In genomic region chr3:136296960-136297359, GRCh38 we compare ENCODE assay signal across 15 cellular contexts. TPM values are rescaled to one million over a fixed set of nuclear protein-coding genes. Genes with fewer than 3 reads are reported as not detected.
A peak's percentile ranks its signal among the peaks of the same experiment; 100 is the strongest.
DNase-seq lines count a peak whose midpoint lies in the region; TF ChIP-seq lines count a peak whose summit lies in the region.
"Had no signal": no experiment of that assay in that cellular context is flagged by ENCODE, and none has a peak within 500 bp of the region (broad histone marks: within the 10 kb centered on the region; RNA-seq: fewer than 3 reads in every experiment).

No MANE protein-coding gene starts in this region.

- H3K27me3 Mint-ChIP-seq in endodermal cell (ENCODE audit: insufficient read depth) = no peaks in the 10 kb centered on the region
- H3K27me3 Mint-ChIP-seq: CD4-positive, alpha-beta T cell; IgD-negative memory B cell had no signal

- H3K27me3 ChIP-seq in HUES48 (ENCODE audit: control insufficient read depth, insufficient read depth, low read length) = no peaks in the 10 kb centered on the region
- no peaks in the 10 kb centered on the region for H3K27me3 ChIP-seq in endodermal cell (ENCODE audit: control insufficient read depth, insufficient read depth, low read length, poor library complexity, severe bottlenecking)
- H3K27me3 ChIP-seq: BLaER1 treated with 17β-estradiol and CSF1 and Interleukin-3, amounts not matched to agents 10 nM and 100 nM had no signal

- no peak overlapping the region for H3K4me3 Mint-ChIP-seq in endodermal cell
- H3K4me3 Mint-ChIP-seq: CD4-positive, alpha-beta T cell; IgD-negative memory B cell had no signal

- TF ChIP-seq CTCF in endodermal cell (conservative IDR thresholded peaks at IDR 0.05) = no peak

- DNase-seq in ELF-1 (ENCODE audit: low read depth, low spot score) (peak; percentile 6), endodermal cell (peak; percentile 59), iPS-NIHi11 (ENCODE audit: low spot score) (peak; percentile 56), C1 segment of cervical spinal cord (lab: John Stamatoyannopoulos, UW) (no peak), H4 (ENCODE audit: low spot score) (no peak), SHP77 treated with DMSO at 0.1 percent for 48 hours (lab: John Stamatoyannopoulos, UW) (no peak)
- DNase-seq: 8988T; ACHN; Calu3; CD4-positive, alpha-beta T cell; DMS79; KG1 had no signal

- H3K27ac ChIP-seq in HUES48 (ENCODE audit: low read depth, low read length) (peak overlapping the region; percentile 51), endodermal cell (ENCODE audit: low read depth, low read length) (no peak overlapping the region)
- H3K27ac ChIP-seq: BLaER1 treated with 17β-estradiol and CSF1 and Interleukin-3, amounts not matched to agents 10 nM and 100 nM had no signal

- H3K36me3 Mint-ChIP-seq in endodermal cell (ENCODE audit: low read depth) = peaks cover 52% of the 10 kb centered on the region

- H3K27ac Mint-ChIP-seq in endodermal cell = no peak overlapping the region
- H3K27ac Mint-ChIP-seq: CD4-positive, alpha-beta T cell had no signal

- peaks cover 4% of the 10 kb centered on the region for H3K4me1 Mint-ChIP-seq in endodermal cell
- H3K4me1 Mint-ChIP-seq: IgD-negative memory B cell had no signal

- no peak overlapping the region for H3K9ac ChIP-seq in HUES48 (ENCODE audit: low read depth, low read length)
- H3K9ac ChIP-seq in endodermal cell (ENCODE audit: extremely low read depth, low read length, poor library complexity, severe bottlenecking) = no peak overlapping the region
- H3K9ac ChIP-seq: BLaER1 treated with 17β-estradiol and CSF1 and Interleukin-3, amounts not matched to agents 10 nM and 100 nM had no signal

- whole genome bisulfite sequencing in endodermal cell (ENCODE audit: insufficient coverage in 1 of 2, insufficient read length in 1 of 2), 2 experiments = 50 to 68% methylated on average over 5 of the region's 5 CpGs

- H3K4me1 ChIP-seq in HUES48 (ENCODE audit: control insufficient read depth, insufficient read depth, low read length) (peaks cover 14% of the 10 kb centered on the region), endodermal cell (ENCODE audit: control insufficient read depth, insufficient read depth, low read length) (no peaks in the 10 kb centered on the region)
- H3K4me1 ChIP-seq: BLaER1 treated with 17β-estradiol and CSF1 and Interleukin-3, amounts not matched to agents 10 nM and 100 nM had no signal

- no peaks in the 10 kb centered on the region; the same call in 1 of the 2 replicates for H3K9me3 ChIP-seq in HUES48 (ENCODE audit: control insufficient read depth, insufficient read depth, low read length)
- H3K9me3 ChIP-seq in endodermal cell (ENCODE audit: control insufficient read depth, low read length) = no peaks in the 10 kb centered on the region

- H3K9me3 Mint-ChIP-seq in endodermal cell = no peaks in the 10 kb centered on the region
- H3K9me3 Mint-ChIP-seq: CD4-positive, alpha-beta T cell; IgD-negative memory B cell had no signal

- peaks cover 39% of the 10 kb centered on the region for H3K36me3 ChIP-seq in HUES48 (ENCODE audit: control insufficient read depth, insufficient read depth, low read length)
- H3K36me3 ChIP-seq in endodermal cell (ENCODE audit: control insufficient read depth, insufficient read depth, low read length) = peaks cover 66% of the 10 kb centered on the region

- H3K4me3 ChIP-seq in HUES48 (ENCODE audit: low read depth, low read length) = no peak overlapping the region
- no peak overlapping the region for H3K4me3 ChIP-seq in endodermal cell (ENCODE audit: low read length)
- H3K4me3 ChIP-seq: BLaER1 treated with 17β-estradiol and CSF1 and Interleukin-3, amounts not matched to agents 10 nM and 100 nM had no signal

RNA-seq across cellular contexts. Expression of gene PCCB, which starts 46.8 kb away (rescaled TPM):
- 10 to 100 TPM; 54.9 to 65.1 TPM for total RNA-seq in endodermal cell
- 59.9 TPM for polyA plus RNA-seq in endodermal cell (2013, experiment 1 of 2)
- polyA plus RNA-seq in endodermal cell (2013, experiment 2 of 2) = 51.3 TPM
- total RNA-seq in H4 (2014; rRNA removed; shearing (Covaris generic)) = 71.4 and 73.2 TPM in 2 replicates

Comparison
In these comparisons a context has a peak if more than half of its experiments do, and no peak if none do; other contexts are left out.
1. DNase-seq: peak in ELF-1 (single experiment), endodermal cell (single experiment) and iPS-NIHi11 (single experiment); none in C1 segment of cervical spinal cord (0 of 14), H4 (single experiment) and SHP77 treated with DMSO at 0.1 percent for 48 hours (single experiment).